8 cellular contexts compared by ENCODE assay signal in genomic region chr12:32755654-32756475, GRCh38. TPM values are rescaled to one million over a fixed set of nuclear protein-coding genes. Genes with fewer than 3 reads are reported as not detected.
DNase-seq lines count a peak whose midpoint lies in the region; ATAC-seq and TF ChIP-seq lines count a peak whose summit lies in the region.

Gene YARS2, minus strand, starts transcription at chr12:32755897. Its CDS starts 23 bp downstream, at chr12:32755874.

- H3K27ac Mint-ChIP-seq in T-helper 17 cell, result peak within 1 kb of the TSS; percentile 94

- H3K27ac ChIP-seq in angular gyrus (ENCODE audit: low read depth, low read length) (peak within 1 kb of the TSS; percentile 94), right cardiac atrium (ENCODE audit: low read length) (peak within 1 kb of the TSS; percentile 76), aorta (ENCODE audit: low read depth in 1 of 2, low read length in 2 of 2) (peak within 1 kb of the TSS; percentile 60 to 80)

- ATAC-seq in HG02884 (IDR thresholded peaks at IDR 0.05; ENCODE audit: unreplicated experiment) (peak; percentile 90), T-helper 17 cell (peak; percentile 89), right cardiac atrium (peak; percentile 99), aorta (ENCODE audit: low FRiP score) (peak; percentile 99)

- no peaks in the 10 kb centered on the region for H3K9me3 ChIP-seq in T-helper 17 cell (ENCODE audit: control insufficient read depth, low read length, poor library complexity, severe bottlenecking)
- H3K9me3 ChIP-seq in right cardiac atrium (ENCODE audit: control insufficient read depth, low read length), result no peaks in the 10 kb centered on the region
- H3K9me3 ChIP-seq in aorta (ENCODE audit: control insufficient read depth, low read length), result no peaks in the 10 kb centered on the region

- no peaks in the 10 kb centered on the region for H3K36me3 Mint-ChIP-seq in T-helper 17 cell (ENCODE audit: low read depth)

- in situ Hi-C loops in GM13976 (cut with MboI; ENCODE audit: low sequenced_read_pairs, unreplicated experiment), result loop anchor here (10.0 to 25.0 kb wide), 3 partner anchors 156 to 1259 kb away; no protein-coding TSS in a partner anchor

- TF ChIP-seq CTCF in GM13976 (IDR thresholded peaks at IDR 0.05; ENCODE audit: borderline replicate concordance, control extremely low read depth, extremely low read depth, insufficient read depth, missing control alignments), result peak; percentile 76

- peak within 1 kb of the TSS; percentile 90 for H3K4me3 Mint-ChIP-seq in T-helper 17 cell

- H3K27me3 ChIP-seq in right cardiac atrium (ENCODE audit: control insufficient read depth, insufficient read depth) (no peaks in the 10 kb centered on the region), aorta (ENCODE audit: control insufficient read depth in 1 of 2, insufficient read depth in 2 of 2, low read length in 1 of 2) (no peaks in the 10 kb centered on the region)

- no peaks in the 10 kb centered on the region for H3K4me1 ChIP-seq in right cardiac atrium (ENCODE audit: control insufficient read depth, insufficient read depth, low read length)
- peaks cover 0 to 4% of the 10 kb centered on the region in 2 donors for H3K4me1 ChIP-seq in aorta (ENCODE audit: control insufficient read depth in 1 of 2, insufficient read depth in 2 of 2, low read length in 2 of 2)

- WGBS in right cardiac atrium, result under 1% methylated on average over 39 of the region's 39 CpGs
- 0% methylated on average over 39 of the region's 39 CpGs for WGBS in aorta, 2 donors

- intact Hi-C loops in right cardiac atrium (cut with DNase I) (loop anchor here (2.0 to 5.0 kb wide), 4 partner anchors 161 to 1266 kb away; partner anchors contain the start of gene ALG10 (in 2 of the 4)), aorta (cut with DNase I) (loop anchor here (5.0 kb wide), 1 partner anchor 1266 kb away; the partner anchor contains the start of gene ALG10 (in 2 of the 2))

- peak; percentile 85 for DNase-seq in GM13976 (ENCODE audit: low spot score)
- peak; percentile 99 for DNase-seq in NCI-H1694 (lab: John Stamatoyannopoulos, UW)
- peak; percentile 69 to 79 (median 70) for DNase-seq in T-helper 17 cell
- DNase-seq in right cardiac atrium, result peak; percentile 96 to 98 (median 96)
- DNase-seq in putamen (ENCODE audit: low spot score), result peak; percentile 98
- peak; percentile 97 for DNase-seq in aorta

- H3K27me3 Mint-ChIP-seq in T-helper 17 cell, result peaks cover 3% of the 10 kb centered on the region

- H3K4me3 ChIP-seq in right cardiac atrium (ENCODE audit: low read length) (peak within 1 kb of the TSS; percentile 75), aorta (ENCODE audit: low read length in 2 of 2) (peak within 1 kb of the TSS; percentile 77 to 79)

- no peaks in the 10 kb centered on the region for H3K36me3 ChIP-seq in aorta (ENCODE audit: control insufficient read depth in 1 of 2, insufficient read depth in 2 of 2, low read length in 1 of 2)

- peaks cover 15% of the 10 kb centered on the region for H3K4me1 Mint-ChIP-seq in T-helper 17 cell

RNA-seq across cellular contexts. Expression of gene YARS2, which starts in this region (rescaled TPM):
- total RNA-seq in T-helper 17 cell (10 to 100 TPM; 15.1 to 18.1 TPM), right cardiac atrium (10 to 100 TPM in 1 of 4 donors, 1 to 10 TPM in 3; 7.3 to 11.7 (median 9.0) TPM), aorta (10 to 100 TPM in 1 of 2 donors, 1 to 10 TPM in 1; 7.0 to 11.5 TPM)
- polyA plus RNA-seq in right cardiac atrium (15.1 TPM), aorta (1 to 10 TPM; 4.1 to 5.7 TPM)

Comparison
In these comparisons a context has a peak if more than half of its experiments do, and no peak if none do; other contexts are left out.
1. Peak in every context shown above with its lines: DNase-seq, ATAC-seq, H3K4me3 ChIP-seq and H3K27ac ChIP-seq.